In the genomic region with DNA sequence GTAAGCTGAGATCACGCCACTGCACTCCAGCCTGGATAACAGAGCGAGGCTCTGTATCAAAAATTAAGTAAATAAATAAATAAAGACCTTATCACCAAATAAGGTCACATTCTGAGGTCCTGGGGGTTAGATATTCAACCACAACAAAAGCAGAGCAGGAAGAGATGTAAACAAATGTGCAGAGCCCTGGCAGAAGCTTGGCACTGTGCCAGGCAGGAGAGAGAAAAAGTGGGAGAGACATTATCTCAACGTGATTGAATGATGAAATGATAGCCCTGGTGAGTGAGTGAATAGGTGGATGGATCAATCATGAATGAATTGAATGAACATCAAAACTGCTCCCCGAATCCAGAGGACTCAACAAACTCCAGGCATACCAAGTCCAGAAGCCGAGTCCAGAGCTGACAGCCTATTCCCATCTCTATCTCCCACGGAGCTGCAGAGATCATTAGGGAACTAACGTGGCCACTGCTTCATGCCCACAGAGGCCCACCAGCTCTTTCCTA, we compare ENCODE assay signal across 8 cellular contexts.
DNase-seq lines count a peak whose midpoint lies in the region; ATAC-seq and TF ChIP-seq lines count a peak whose summit lies in the region.

No MANE protein-coding gene starts in this region.

- no peak for TF ChIP-seq CTCF in A673 (conservative IDR thresholded peaks at IDR 0.05; ENCODE audit: low read depth, low read length)

- H3K27ac ChIP-seq in A673 (ENCODE audit: low read depth, low read length, poor library complexity, severe bottlenecking) (peak overlapping the region; percentile 37), KOPT-K1 (ENCODE audit: low read depth, low read length, poor library complexity, severe bottlenecking) (peak overlapping the region; percentile 89), mucosa of rectum (ENCODE audit: low read depth in 2 of 2, low read length in 2 of 2) (peak overlapping the region; percentile 94)

- no peaks in the 10 kb centered on the region for H3K9me3 ChIP-seq in A673 (ENCODE audit: low read depth, low read length, poor library complexity, severe bottlenecking)
- H3K9me3 ChIP-seq in KOPT-K1 (ENCODE audit: insufficient read depth, low read length, poor library complexity, severe bottlenecking) = no peaks in the 10 kb centered on the region
- no peaks in the 10 kb centered on the region for H3K9me3 ChIP-seq in mucosa of rectum (ENCODE audit: control insufficient read depth in 2 of 2, low read length in 2 of 2)
- H3K9me3 ChIP-seq in HAP-1 = no peaks in the 10 kb centered on the region

- peak overlapping the region; percentile 91 for H3K4me3 Mint-ChIP-seq in activated T-helper 2 cell treated with anti-CD3 and anti-CD28 coated beads, Interferon-gamma antibody, Interleukin-2, Interleukin-4, amounts not matched to agents 10 μg/mL and 5 μg/mL and 100 μg/mL, durations not matched to agents 14 hours and 24 hours and 36 hours (ENCODE audit: low read depth)

- peaks cover 56% of the 10 kb centered on the region for H3K36me3 Mint-ChIP-seq in activated T-helper 2 cell treated with anti-CD3 and anti-CD28 coated beads, Interferon-gamma antibody, Interleukin-2, Interleukin-4, amounts not matched to agents 10 μg/mL and 5 μg/mL and 100 μg/mL, durations not matched to agents 14 hours and 24 hours and 36 hours (ENCODE audit: low read depth)

- H3K4me1 ChIP-seq in A673 (ENCODE audit: insufficient read depth, low read length, poor library complexity, severe bottlenecking) (no peaks in the 10 kb centered on the region), mucosa of rectum (ENCODE audit: control insufficient read depth in 2 of 2, insufficient read depth in 2 of 2, low read length in 2 of 2) (peaks cover 67 to 84% of the 10 kb centered on the region in 2 donors), HAP-1 (peaks cover 7% of the 10 kb centered on the region; the same call in 1 of the 2 replicates)

- DNase-seq in A673 (ENCODE audit: low spot score) (no peak), SIG-M5 treated with dmso at 0.1 percent for 504 hours (lab: John Stamatoyannopoulos, UW; ENCODE audit: unreplicated experiment) (no peak), HAP-1 (ENCODE audit: low spot score in 2 of 2) (no peak)
- DNase-seq in activated T-helper 2 cell treated with anti-CD3 and anti-CD28 coated beads, Interferon-gamma antibody, Interleukin-2, Interleukin-4, amounts not matched to agents 10 μg/mL and 5 μg/mL and 100 μg/mL, durations not matched to agents 14 hours and 24 hours and 36 hours (ENCODE audit: low spot score) = no peak

- H3K27me3 ChIP-seq in A673 (replicated peaks; ENCODE audit: insufficient read depth, low read depth, low read length, poor library complexity) = no peaks in the 10 kb centered on the region
- no peaks in the 10 kb centered on the region for H3K27me3 ChIP-seq in mucosa of rectum (ENCODE audit: control insufficient read depth in 2 of 2, insufficient read depth in 2 of 2, low read length in 2 of 2)
- no peaks in the 10 kb centered on the region for H3K27me3 ChIP-seq in HAP-1 (ENCODE audit: low read depth)

- ATAC-seq in HG02571 (IDR thresholded peaks at IDR 0.05; ENCODE audit: unreplicated experiment) (no peak), GM21717 (IDR thresholded peaks at IDR 0.05; ENCODE audit: unreplicated experiment) (no peak)

- peaks cover 82% of the 10 kb centered on the region for H3K4me1 Mint-ChIP-seq in activated T-helper 2 cell treated with anti-CD3 and anti-CD28 coated beads, Interferon-gamma antibody, Interleukin-2, Interleukin-4, amounts not matched to agents 10 μg/mL and 5 μg/mL and 100 μg/mL, durations not matched to agents 14 hours and 24 hours and 36 hours (ENCODE audit: low read depth)

- peaks cover 4% of the 10 kb centered on the region for H3K9me3 Mint-ChIP-seq in activated T-helper 2 cell treated with anti-CD3 and anti-CD28 coated beads, Interferon-gamma antibody, Interleukin-2, Interleukin-4, amounts not matched to agents 10 μg/mL and 5 μg/mL and 100 μg/mL, durations not matched to agents 14 hours and 24 hours and 36 hours

- CTCF ChIA-PET in A673 (lab: Charles Lee) = no interaction called here

- H3K27ac Mint-ChIP-seq in activated T-helper 2 cell treated with anti-CD3 and anti-CD28 coated beads, Interferon-gamma antibody, Interleukin-2, Interleukin-4, amounts not matched to agents 10 μg/mL and 5 μg/mL and 100 μg/mL, durations not matched to agents 14 hours and 24 hours and 36 hours = peak overlapping the region; percentile 97

- no TSS peak for BruUV-seq in A673 (replicated peaks; lab: Mats Ljungman, UMichigan)

- H3K4me3 ChIP-seq in A673 (ENCODE audit: low read depth, low read length, poor library complexity, severe bottlenecking) (no peak overlapping the region), mucosa of rectum (ENCODE audit: low read length in 2 of 2) (peak overlapping the region; percentile 17 to 55), HAP-1 (no peak overlapping the region)

- intact Hi-C loops in A673 (cut with micrococcal nuclease; ENCODE audit: unreplicated experiment) = no loop called here
- intact Hi-C loops in activated T-helper 2 cell treated with anti-CD3 and anti-CD28 coated beads, Interferon-gamma antibody, Interleukin-2, Interleukin-4, amounts not matched to agents 10 μg/mL and 5 μg/mL and 100 μg/mL, durations not matched to agents 14 hours and 24 hours and 36 hours (cut with micrococcal nuclease) = loop anchor here (5.0 kb wide), 1 partner anchor 491 kb away; no protein-coding TSS in a partner anchor

- H3K9ac ChIP-seq in mucosa of rectum (ENCODE audit: low read depth in 1 of 2, low read length in 2 of 2) = peak overlapping the region; percentile 52 to 71

- no peaks in the 10 kb centered on the region for H3K36me3 ChIP-seq in A673 (ENCODE audit: insufficient read depth, low read length, poor library complexity, severe bottlenecking)
- H3K36me3 ChIP-seq in KOPT-K1 (ENCODE audit: insufficient read depth, low read length) = no peaks in the 10 kb centered on the region
- no peaks in the 10 kb centered on the region for H3K36me3 ChIP-seq in mucosa of rectum (ENCODE audit: control insufficient read depth in 2 of 2, insufficient read depth in 2 of 2, low read length in 2 of 2)
- no peaks in the 10 kb centered on the region for H3K36me3 ChIP-seq in HAP-1 (replicated peaks)

- POLR2A ChIA-PET in A673 (lab: Charles Lee; ENCODE audit: low non-redundant PET) = no interaction called here

- in situ Hi-C loops in HAP-1 (cut with MboI; ENCODE audit: low sequenced_read_pairs) = no loop called here

- H3K27me3 Mint-ChIP-seq in activated T-helper 2 cell treated with anti-CD3 and anti-CD28 coated beads, Interferon-gamma antibody, Interleukin-2, Interleukin-4, amounts not matched to agents 10 μg/mL and 5 μg/mL and 100 μg/mL, durations not matched to agents 14 hours and 24 hours and 36 hours (ENCODE audit: low read depth) = no peaks in the 10 kb centered on the region

Comparison
In these comparisons a context has a peak if more than half of its experiments do, and no peak if none do; other contexts are left out.
1. H3K27ac ChIP-seq: peak in every context shown above with its lines; median percentile 94 in mucosa of rectum; 89 in KOPT-K1; 37 in A673.
2. H3K4me3 ChIP-seq: peak in mucosa of rectum (2 of 2); none in A673 (single experiment) and HAP-1 (single experiment).